22 cellular contexts compared by ENCODE assay signal in genomic region chr16:57051696-57052228, GRCh38. TPM values are rescaled to one million over a fixed set of nuclear protein-coding genes. Genes with fewer than 3 reads are reported as not detected.
DNase-seq lines count a peak whose midpoint lies in the region; ATAC-seq, FAIRE-seq and TF ChIP-seq lines count a peak whose summit lies in the region.
"Had no signal": no experiment of that assay in that cellular context is flagged by ENCODE, and none has a peak within 500 bp of the region (broad histone marks: within the 10 kb centered on the region; RNA-seq: fewer than 3 reads in every experiment).

No MANE protein-coding gene starts in this region.

- TF ChIP-seq RAD21 in HepG2 (CRISPR knock-in tag; IDR thresholded peaks at IDR 0.05), result no peak

- H3K79me2 ChIP-seq in HepG2 (ENCODE audit: insufficient read depth, low read length), result no peaks in the 10 kb centered on the region

- no peak overlapping the region for H3K4me2 ChIP-seq in HepG2 (ENCODE audit: low read depth, low read length)
- H3K4me2 ChIP-seq: KMS-11 had no signal

- no TSS peak for BruUV-seq in HepG2 (replicated peaks; lab: Mats Ljungman, UMichigan)

- peaks cover 43% of the 10 kb centered on the region for H3K36me3 Mint-ChIP-seq in activated naive CD8-positive, alpha-beta T cell treated with anti-CD3 and anti-CD28 coated beads for 36 hours
- H3K36me3 Mint-ChIP-seq: brain had no signal

- H3K4me3 Mint-ChIP-seq in activated naive CD8-positive, alpha-beta T cell treated with anti-CD3 and anti-CD28 coated beads for 36 hours, result peak overlapping the region; percentile 12
- H3K4me3 Mint-ChIP-seq: brain, CD14-positive monocyte had no signal

- ATAC-seq in HepG2, result no peak
- ATAC-seq in right lobe of liver, result no peak
- ATAC-seq in stimulated activated naive CD8-positive, alpha-beta T cell treated with anti-CD3 and anti-CD28 coated beads, Interleukin-15, Interleukin-2, amounts not matched to agents 100 U/mL and 50 U/mL, for 24 hours, result peak; percentile 50
- ATAC-seq in gastrocnemius medialis, result no peak
- ATAC-seq: activated CD4-positive, CD25-positive, alpha-beta regulatory T cell treated with anti-CD3 and anti-CD28 coated beads, Interleukin-2, amount 50 U/mL, for 24 hours; left lobe of liver; right cardiac atrium had no signal

- peak overlapping the region; percentile 90 for H3K27ac Mint-ChIP-seq in activated naive CD8-positive, alpha-beta T cell treated with anti-CD3 and anti-CD28 coated beads for 36 hours
- H3K27ac Mint-ChIP-seq: brain had no signal

- POLR2A ChIA-PET in HepG2 (lab: Yijun Ruan, JAX), result no interaction called here

- H3K27ac ChIP-seq in HepG2 (ENCODE audit: extremely low read length, insufficient read depth, low read length) (no peak overlapping the region), right lobe of liver (no peak overlapping the region), gastrocnemius medialis (no peak overlapping the region)
- H3K27ac ChIP-seq: KMS-11, Peyer's patch, spleen, thyroid gland, vagina had no signal

- no peaks in the 10 kb centered on the region for H4K20me1 ChIP-seq in HepG2 (ENCODE audit: insufficient read depth, low read length)

- TF ChIP-seq CTCF in HepG2 (CRISPR knock-in tag; IDR thresholded peaks at IDR 0.05) (no peak), right lobe of liver (IDR thresholded peaks at IDR 0.05) (no peak), GM13977 (IDR thresholded peaks at IDR 0.05; ENCODE audit: extremely low read depth, insufficient read depth, missing control alignments) (no peak), gastrocnemius medialis (IDR thresholded peaks at IDR 0.05 in 4 of 5, conservative IDR thresholded peaks at IDR 0.05 in 1 of 5) (no peak)

- FAIRE-seq in HepG2 (lab: Jason Lieb, UNC), result no peak

- H2AFZ ChIP-seq in HepG2 (ENCODE audit: low read length), result no peak overlapping the region

- intact Hi-C loops in HepG2 (cut with micrococcal nuclease; ENCODE audit: unreplicated experiment), result no loop called here
- intact Hi-C loops in right lobe of liver (cut with DNase I), result no loop called here
- intact Hi-C loops in gastrocnemius medialis (cut with DNase I; ENCODE audit: low total_unique reads), result no loop called here

- H3K4me1 ChIP-seq in HepG2 (ENCODE audit: insufficient read depth, low read length) (no peaks in the 10 kb centered on the region), right lobe of liver (no peaks in the 10 kb centered on the region), gastrocnemius medialis (no peaks in the 10 kb centered on the region)
- H3K4me1 ChIP-seq: thyroid gland, vagina had no signal

- 59% methylated on average over 11 of the region's 11 CpGs for WGBS in HepG2 (ENCODE audit: low lambda C conversion rate)
- 81% methylated on average over 9 of the region's 11 CpGs for WGBS in right lobe of liver (ENCODE audit: insufficient coverage, low coverage, low lambda C conversion rate, missing lambda C conversion rate)

- no peaks in the 10 kb centered on the region for H3K9me3 ChIP-seq in HepG2 (ENCODE audit: low read length)
- no peaks in the 10 kb centered on the region for H3K9me3 ChIP-seq in right lobe of liver
- H3K9me3 ChIP-seq in gastrocnemius medialis, result no peaks in the 10 kb centered on the region
- H3K9me3 ChIP-seq: Peyer's patch, spleen, thyroid gland, vagina had no signal

- H3K4me1 Mint-ChIP-seq in activated naive CD8-positive, alpha-beta T cell treated with anti-CD3 and anti-CD28 coated beads for 36 hours, result peaks cover 36% of the 10 kb centered on the region
- H3K4me1 Mint-ChIP-seq: brain, CD14-positive monocyte had no signal

- H3K9me3 Mint-ChIP-seq in activated naive CD8-positive, alpha-beta T cell treated with anti-CD3 and anti-CD28 coated beads for 36 hours, result no peaks in the 10 kb centered on the region
- H3K9me3 Mint-ChIP-seq: brain had no signal

- CTCF ChIA-PET in HepG2 (lab: Yijun Ruan, JAX; ENCODE audit: low intra/inter-chr PET ratio, low total read pairs), result no interaction called here

- in situ Hi-C loops in HepG2 (cut with HindIII; ENCODE audit: extremely low pct_ligation_motif_present, low pct_unique_long_range_greater_than_20kb), result no loop called here
- in situ Hi-C loops in GM13977 (cut with MboI; ENCODE audit: low pct_unique_long_range_greater_than_20kb, low sequenced_read_pairs, unreplicated experiment), result no loop called here
- in situ Hi-C loops in gastrocnemius medialis (cut with MboI; ENCODE audit: low sequenced_read_pairs in 4 of 4), result no loop called here

- TF ChIP-seq POLR2A in HepG2 (IDR thresholded peaks at IDR 0.05; ENCODE audit: insufficient read depth in 1 of 2, low read depth in 2 of 2, low read length in 2 of 2), result no peak
- no peak for TF ChIP-seq POLR2A in right lobe of liver (IDR thresholded peaks at IDR 0.05)
- no peak for TF ChIP-seq POLR2A in gastrocnemius medialis (IDR thresholded peaks at IDR 0.05)

- no peak overlapping the region for H3K4me3 ChIP-seq in HepG2 (replicated peaks in 1 of 3; ENCODE audit: insufficient read depth in 1 of 3, low read depth in 2 of 3, low read length in 3 of 3)
- no peak overlapping the region for H3K4me3 ChIP-seq in right lobe of liver
- H3K4me3 ChIP-seq in gastrocnemius medialis, result no peak overlapping the region
- H3K4me3 ChIP-seq: Peyer's patch, spleen, thyroid gland, vagina had no signal

- H3K27me3 Mint-ChIP-seq in activated naive CD8-positive, alpha-beta T cell treated with anti-CD3 and anti-CD28 coated beads for 36 hours, result no peaks in the 10 kb centered on the region

- H3K9ac ChIP-seq in HepG2 (ENCODE audit: insufficient read depth, low read depth, low read length), result no peak overlapping the region
- H3K9ac ChIP-seq: KMS-11 had no signal

- H3K27me3 ChIP-seq in HepG2 (ENCODE audit: control insufficient read depth in 1 of 2, insufficient read depth in 2 of 2, low read length in 2 of 2) (peaks cover 2 to 30% of the 10 kb centered on the region in 2 experiments), right lobe of liver (no peaks in the 10 kb centered on the region), gastrocnemius medialis (no peaks in the 10 kb centered on the region)
- H3K27me3 ChIP-seq: Peyer's patch, spleen, thyroid gland, vagina had no signal

- DNase-seq in HepG2 (ENCODE audit: low spot score), result no peak
- DNase-seq in right lobe of liver, result no peak
- DNase-seq in GM13977 (ENCODE audit: low spot score), result peak; percentile 57
- no peak for DNase-seq in activated naive CD8-positive, alpha-beta T cell treated with anti-CD3 and anti-CD28 coated beads for 36 hours
- peak; percentile 57 for DNase-seq in stimulated activated naive CD8-positive, alpha-beta T cell treated with anti-CD3 and anti-CD28 coated beads, Interleukin-15, Interleukin-2, amounts not matched to agents 100 U/mL and 50 U/mL, for 24 hours
- no peak for DNase-seq in UCSD-AML1 (lab: John Stamatoyannopoulos, UW; ENCODE audit: unreplicated experiment)
- no peak for DNase-seq in gastrocnemius medialis
- DNase-seq in AML-193 (lab: John Stamatoyannopoulos, UW), result no peak
- DNase-seq: mesendoderm, NCI-H1436, NCI-H345, Peyer's patch, right cardiac atrium, SHP77 treated with DMSO at 0.1 percent for 48 hours, spleen, thyroid gland had no signal

- H3K36me3 ChIP-seq in HepG2 (replicated peaks in 1 of 2; ENCODE audit: control insufficient read depth in 1 of 2, insufficient read depth in 2 of 2, low read length in 2 of 2), result no peaks in the 10 kb centered on the region
- H3K36me3 ChIP-seq in right lobe of liver, result peaks cover 0 to 5% (median 1%) of the 10 kb centered on the region in 4 donors
- H3K36me3 ChIP-seq in gastrocnemius medialis, result no peaks in the 10 kb centered on the region
- H3K36me3 ChIP-seq: thyroid gland had no signal

- TF ChIP-seq EP300 in HepG2 (IDR thresholded peaks at IDR 0.05; ENCODE audit: low read depth in 2 of 2, low read length in 2 of 2) (no peak), HepG2 (CRISPR knock-in tag; IDR thresholded peaks at IDR 0.05; ENCODE audit: borderline replicate concordance) (no peak)

TF ChIP-seq in HepG2, 621 proteins besides CTCF, POLR2A, EP300 and RAD21:
- TF ChIP-seq TFAP4 (IDR thresholded peaks at IDR 0.05; ENCODE audit: borderline replicate concordance, low read depth), result no peak
- peak; percentile 50 for TF ChIP-seq ZNF629 (CRISPR knock-in tag; conservative IDR thresholded peaks at IDR 0.05)
TF ChIP-seq in HepG2: peak in this region for 1.

RNA-seq across cellular contexts. Expression of gene CPNE2, which starts 40.6 kb away (rescaled TPM):
- 8.0 and 10.6 TPM in 2 replicates for total RNA-seq in HepG2 (2016; rRNA removed; fragmentation: Illumina TruSeq; extraction: Trizol)
- total RNA-seq in HepG2 (2016; cell fraction: cytosol; rRNA removed; fragmentation: Illumina TruSeq; extraction: Trizol; ENCODE audit: low read depth), result 10.8 and 13.6 TPM in 2 replicates
- total RNA-seq in HepG2 (2016; cell fraction: insoluble cytoplasmic fraction; rRNA removed; fragmentation: Illumina TruSeq; extraction: Trizol), result 8.2 and 9.0 TPM in 2 replicates
- total RNA-seq in HepG2 (2016; cell fraction: membrane; rRNA removed; fragmentation: Illumina TruSeq; extraction: Trizol), result 20.7 and 21.8 TPM in 2 replicates
- 5.8 and 6.8 TPM in 2 replicates for total RNA-seq in HepG2 (2016; cell fraction: nucleus; rRNA removed; fragmentation: Illumina TruSeq; extraction: Trizol)
- 23.3 and 33.2 TPM in 2 replicates for polyA plus RNA-seq in HepG2 (2011; rRNA removed)
- 24.9 and 25.8 TPM in 2 replicates for polyA plus RNA-seq in HepG2 (2011; cell fraction: cytosol; rRNA removed)
- 13.9 and 16.9 TPM in 2 replicates for polyA plus RNA-seq in HepG2 (2011; cell fraction: nucleus; rRNA removed)
- 6.6 and 13.1 TPM in 2 replicates for polyA plus RNA-seq in HepG2 (2012)
- polyA plus RNA-seq in HepG2 (2016; cell fraction: cytosol; fragmentation: Illumina TruSeq; extraction: Trizol; ENCODE audit: low read depth), result 21.1 and 23.1 TPM in 2 replicates
- polyA plus RNA-seq in HepG2 (2016; cell fraction: insoluble cytoplasmic fraction; fragmentation: Illumina TruSeq; extraction: Trizol; ENCODE audit: low read depth), result 12.5 and 15.2 TPM in 2 replicates
- 35.9 and 37.0 TPM in 2 replicates for polyA plus RNA-seq in HepG2 (2016; cell fraction: membrane; fragmentation: Illumina TruSeq; extraction: Trizol; ENCODE audit: low read depth)
- polyA plus RNA-seq in HepG2 (2016; cell fraction: nucleus; fragmentation: Illumina TruSeq; extraction: Trizol; ENCODE audit: insufficient read depth, low read depth), result 13.9 and 15.0 TPM in 2 replicates
- 37.9 and 50.4 TPM in 2 replicates for polyA minus RNA-seq in HepG2 (2011; rRNA and poly(A)+ RNA removed; ENCODE audit: low replicate concordance)
- 6.5 and 10.1 TPM in 2 replicates for polyA minus RNA-seq in HepG2 (2011; cell fraction: cytosol; rRNA and poly(A)+ RNA removed)
- polyA minus RNA-seq in HepG2 (2011; cell fraction: nucleus; rRNA and poly(A)+ RNA removed), result 6.3 and 10.9 TPM in 2 replicates
- 10 to 100 TPM in 3 of 6 experiments, 1 to 10 TPM in 3; 4.0 to 10.9 (median 9.7) TPM for total RNA-seq in right lobe of liver
- total RNA-seq in activated naive CD8-positive, alpha-beta T cell treated with anti-CD3 and anti-CD28 coated beads for 36 hours, result 10 to 100 TPM; 10.4 TPM
- total RNA-seq in gastrocnemius medialis, result 10 to 100 TPM; 11.7 to 20.0 (median 17.2) TPM

Comparison
In these comparisons a context has a peak if more than half of its experiments do, and no peak if none do; other contexts are left out.
1. DNase-seq: peak in GM13977 (single experiment) and stimulated activated naive CD8-positive, alpha-beta T cell treated with anti-CD3 and anti-CD28 coated beads, Interleukin-15, Interleukin-2, amounts not matched to agents 100 U/mL and 50 U/mL, for 24 hours (single experiment); none in HepG2 (single experiment), right lobe of liver (0 of 3), activated naive CD8-positive, alpha-beta T cell treated with anti-CD3 and anti-CD28 coated beads for 36 hours (single experiment), UCSD-AML1 (single experiment), gastrocnemius medialis (0 of 2) and AML-193 (0 of 2).